In the genomic region with DNA sequence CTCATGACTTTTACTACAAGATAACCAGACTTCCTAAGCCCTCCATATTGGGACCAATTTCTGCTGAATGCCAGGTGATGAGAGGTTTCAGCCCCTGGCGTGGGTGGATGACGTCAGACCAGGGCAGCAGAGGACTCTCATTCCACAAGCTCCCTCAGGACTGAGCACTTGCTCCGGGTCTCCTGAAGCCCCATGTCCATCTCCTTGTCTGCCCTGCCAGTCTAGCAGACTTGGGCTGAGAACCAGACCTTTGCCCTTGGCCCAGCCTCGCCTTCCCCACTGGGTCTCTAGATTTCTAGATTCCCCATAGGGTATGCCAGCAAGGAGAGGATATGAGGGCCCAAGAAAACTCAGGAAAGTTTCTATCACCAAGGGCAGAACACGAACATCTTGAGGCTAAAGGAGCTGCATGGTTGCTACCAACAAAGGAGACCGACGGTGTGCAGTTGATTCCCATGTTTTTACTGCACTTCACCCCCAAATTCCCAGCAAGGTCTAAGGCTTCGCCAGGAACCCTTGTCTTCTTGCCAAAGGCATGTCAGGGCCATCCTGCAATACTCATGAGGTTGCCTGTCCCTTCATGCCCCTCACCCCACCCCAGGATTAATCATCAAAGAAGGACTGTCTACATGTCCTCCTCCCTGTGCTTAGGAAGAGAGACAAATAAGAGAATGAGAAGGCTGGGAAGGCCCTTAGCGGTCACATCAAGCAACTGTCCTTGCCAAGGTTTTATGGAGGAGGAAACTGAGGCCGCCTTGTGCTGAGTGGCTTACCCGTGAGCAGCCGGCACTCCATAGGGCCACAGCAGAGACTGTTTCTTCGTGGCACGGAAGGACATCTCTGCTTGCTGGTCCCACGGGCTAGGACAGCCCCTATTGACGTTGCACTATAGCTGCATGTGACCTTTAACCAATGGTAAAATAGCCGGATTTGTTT, we compare ENCODE assay signal across 19 cellular contexts.
"Had no signal": no experiment of that assay in that cellular context is flagged by ENCODE, and none has a peak within 500 bp of the region (broad histone marks: within the 10 kb centered on the region; RNA-seq: fewer than 3 reads in every experiment).

No MANE protein-coding gene starts in this region.

- H3K4me3 ChIP-seq: gastroesophageal sphincter, spleen, suprapubic skin, upper lobe of left lung had no signal

- FAIRE-seq: endothelial cell of umbilical vein had no signal

- H3K27me3 ChIP-seq: gastroesophageal sphincter, spleen, suprapubic skin, upper lobe of left lung had no signal

- H3K27ac ChIP-seq: gastroesophageal sphincter, neutrophil, spleen, suprapubic skin, upper lobe of left lung, VCaP had no signal

- H3K4me3 Mint-ChIP-seq: activated CD4-positive, alpha-beta memory T cell treated with anti-CD3 and anti-CD28 coated beads, Interleukin-2, amount 10 ng/mL, durations not matched to agents 7 days and 5 days; activated CD4-positive, alpha-beta T cell treated with anti-CD3 and anti-CD28 coated beads for 36 hours; activated naive CD8-positive, alpha-beta T cell treated with anti-CD3 and anti-CD28 coated beads, Interleukin-2, amount 10 ng/mL, durations not matched to agents 7 days and 5 days had no signal

- H3K36me3 Mint-ChIP-seq: activated naive CD8-positive, alpha-beta T cell treated with anti-CD3 and anti-CD28 coated beads, Interleukin-2, amount 10 ng/mL, durations not matched to agents 7 days and 5 days had no signal

- H3K4me1 ChIP-seq: gastroesophageal sphincter had no signal

- H3K36me3 ChIP-seq: gastroesophageal sphincter, neutrophil, spleen, suprapubic skin, upper lobe of left lung had no signal

- H3K4me1 Mint-ChIP-seq: activated CD4-positive, alpha-beta memory T cell treated with anti-CD3 and anti-CD28 coated beads, Interleukin-2, amount 10 ng/mL, durations not matched to agents 7 days and 5 days; activated CD4-positive, alpha-beta T cell treated with anti-CD3 and anti-CD28 coated beads for 36 hours; activated naive CD8-positive, alpha-beta T cell treated with anti-CD3 and anti-CD28 coated beads, Interleukin-2, amount 10 ng/mL, durations not matched to agents 7 days and 5 days had no signal

- H3K9me3 ChIP-seq: gastroesophageal sphincter, neutrophil, spleen, suprapubic skin, upper lobe of left lung had no signal

- DNase-seq: activated CD4-positive, alpha-beta memory T cell treated with anti-CD3 and anti-CD28 coated beads, Interleukin-2, amount 10 ng/mL, durations not matched to agents 7 days and 5 days; activated CD4-positive, alpha-beta T cell treated with anti-CD3 and anti-CD28 coated beads for 36 hours; activated gamma-delta T cell; activated naive CD8-positive, alpha-beta T cell treated with anti-CD3 and anti-CD28 coated beads, Interleukin-2, amount 10 ng/mL, durations not matched to agents 7 days and 5 days; activated T-cell treated with anti-CD3 and anti-CD28 coated beads, Interleukin-2, amount 50 U/mL, for 48 hours; anterior cingulate cortex; kidney glomerular epithelial cell; midbrain; right cardiac atrium; spleen; stimulated activated CD4-positive, alpha-beta T cell treated with anti-CD3 and anti-CD28 coated beads, Interleukin-1b, Interleukin-23, amount 100 ng/mL, for 48 hours; stimulated activated naive CD8-positive, alpha-beta T cell treated with anti-CD3 and anti-CD28 coated beads, Interleukin-15, Interleukin-2, amounts not matched to agents 100 U/mL and 50 U/mL, for 24 hours; T-helper 9 cell had no signal

- H3K9me3 Mint-ChIP-seq: activated CD4-positive, alpha-beta memory T cell treated with anti-CD3 and anti-CD28 coated beads, Interleukin-2, amount 10 ng/mL, durations not matched to agents 7 days and 5 days; activated naive CD8-positive, alpha-beta T cell treated with anti-CD3 and anti-CD28 coated beads, Interleukin-2, amount 10 ng/mL, durations not matched to agents 7 days and 5 days had no signal

- ATAC-seq: activated CD4-positive, alpha-beta T cell treated with anti-CD3 and anti-CD28 coated beads for 36 hours; gastroesophageal sphincter; right cardiac atrium; stimulated activated naive CD8-positive, alpha-beta T cell treated with anti-CD3 and anti-CD28 coated beads, Interleukin-15, Interleukin-2, amounts not matched to agents 100 U/mL and 50 U/mL, for 24 hours had no signal

- H3K27ac Mint-ChIP-seq: activated CD4-positive, alpha-beta memory T cell treated with anti-CD3 and anti-CD28 coated beads, Interleukin-2, amount 10 ng/mL, durations not matched to agents 7 days and 5 days; activated CD4-positive, alpha-beta T cell treated with anti-CD3 and anti-CD28 coated beads for 36 hours; activated naive CD8-positive, alpha-beta T cell treated with anti-CD3 and anti-CD28 coated beads, Interleukin-2, amount 10 ng/mL, durations not matched to agents 7 days and 5 days had no signal
